8 cellular contexts compared by ENCODE assay signal in the genomic region with DNA sequence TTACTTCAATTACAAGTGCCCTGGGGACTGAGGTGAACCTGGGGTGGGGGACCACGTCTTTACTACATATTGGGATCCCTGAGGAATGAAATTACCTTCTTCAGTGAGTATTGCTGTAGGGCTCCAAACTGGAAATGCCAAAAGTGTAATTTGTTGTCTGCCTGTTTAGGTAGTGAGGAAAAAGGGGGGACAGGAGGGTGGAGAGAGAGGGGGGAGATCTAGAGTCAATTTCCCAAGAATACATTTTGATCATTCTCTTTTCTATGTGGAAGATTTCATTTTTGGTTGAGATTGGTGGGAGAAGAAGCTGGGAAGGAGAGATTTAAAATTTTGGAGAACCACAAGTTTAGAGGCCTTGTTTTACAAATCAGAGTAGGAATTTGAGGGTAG.
DNase-seq lines count a peak whose midpoint lies in the region; ATAC-seq, FAIRE-seq and TF ChIP-seq lines count a peak whose summit lies in the region.

No MANE protein-coding gene starts in this region.

- H3K9ac ChIP-seq in mucosa of rectum (ENCODE audit: low read depth in 1 of 2, low read length in 2 of 2): peak overlapping the region; percentile 95 to 97

- peaks cover 62% of the 10 kb centered on the region for H3K4me1 Mint-ChIP-seq in stimulated activated naive CD8-positive, alpha-beta T cell treated with anti-CD3 and anti-CD28 coated beads, Interleukin-15, Interleukin-2, amounts not matched to agents 100 ng/mL and 50 ng/mL, for 24 hours (ENCODE audit: low read depth)

- intact Hi-C loops in vagina (cut with DNase I): no loop called here

- no peaks in the 10 kb centered on the region for H3K27me3 ChIP-seq in bronchial epithelial cell (ENCODE audit: control insufficient read depth, insufficient read depth, low read length)
- no peaks in the 10 kb centered on the region for H3K27me3 ChIP-seq in mucosa of rectum (ENCODE audit: control insufficient read depth in 2 of 2, insufficient read depth in 2 of 2, low read length in 2 of 2)
- no peaks in the 10 kb centered on the region for H3K27me3 ChIP-seq in vagina

- no peaks in the 10 kb centered on the region for H3K9me3 ChIP-seq in mucosa of rectum (ENCODE audit: control insufficient read depth in 2 of 2, low read length in 2 of 2)
- H3K9me3 ChIP-seq in vagina: no peaks in the 10 kb centered on the region

- TF ChIP-seq POLR2A in vagina (IDR thresholded peaks at IDR 0.05): no peak

- H3K27ac ChIP-seq in mucosa of rectum (ENCODE audit: low read depth in 2 of 2, low read length in 2 of 2) (peak overlapping the region; percentile 91 to 96), vagina (peak overlapping the region; percentile 92)

- no peaks in the 10 kb centered on the region for H3K9me3 Mint-ChIP-seq in stimulated activated naive CD8-positive, alpha-beta T cell treated with anti-CD3 and anti-CD28 coated beads, Interleukin-15, Interleukin-2, amounts not matched to agents 100 ng/mL and 50 ng/mL, for 24 hours

- H3K36me3 ChIP-seq in bronchial epithelial cell (ENCODE audit: control insufficient read depth, insufficient read depth, low read length) (peaks cover 1% of the 10 kb centered on the region), mucosa of rectum (ENCODE audit: control insufficient read depth in 2 of 2, insufficient read depth in 2 of 2, low read length in 2 of 2) (no peaks in the 10 kb centered on the region), vagina (no peaks in the 10 kb centered on the region)

- peak overlapping the region; percentile 92 for H3K4me3 Mint-ChIP-seq in stimulated activated naive CD8-positive, alpha-beta T cell treated with anti-CD3 and anti-CD28 coated beads, Interleukin-15, Interleukin-2, amounts not matched to agents 100 ng/mL and 50 ng/mL, for 24 hours

- TF ChIP-seq CTCF in bronchial epithelial cell (IDR thresholded peaks at IDR 0.05; ENCODE audit: insufficient read depth, low read length, severe bottlenecking) (no peak), vagina (IDR thresholded peaks at IDR 0.05) (no peak)

- peak overlapping the region; percentile 85 for H3K27ac Mint-ChIP-seq in stimulated activated naive CD8-positive, alpha-beta T cell treated with anti-CD3 and anti-CD28 coated beads, Interleukin-15, Interleukin-2, amounts not matched to agents 100 ng/mL and 50 ng/mL, for 24 hours

- H3K4me3 ChIP-seq in bronchial epithelial cell (ENCODE audit: low read depth, low read length): peak overlapping the region; percentile 89
- H3K4me3 ChIP-seq in mucosa of rectum (ENCODE audit: low read length in 2 of 2): peak overlapping the region; percentile 71 to 99
- peak overlapping the region; percentile 52 to 68 for H3K4me3 ChIP-seq in vagina

- no peak for ATAC-seq in stimulated activated naive CD8-positive, alpha-beta T cell treated with anti-CD3 and anti-CD28 coated beads, Interleukin-15, Interleukin-2, amounts not matched to agents 100 U/mL and 50 U/mL, for 24 hours
- ATAC-seq in HG03135 (IDR thresholded peaks at IDR 0.05; ENCODE audit: unreplicated experiment) (no peak), GM21528 (IDR thresholded peaks at IDR 0.05; ENCODE audit: low FRiP score, unreplicated experiment) (no peak)

- DNase-seq in stimulated activated naive CD8-positive, alpha-beta T cell treated with anti-CD3 and anti-CD28 coated beads, Interleukin-15, Interleukin-2, amounts not matched to agents 100 U/mL and 50 U/mL, for 24 hours: no peak
- DNase-seq in bronchial epithelial cell (ENCODE audit: low read depth): no peak
- no peak for DNase-seq in vagina (ENCODE audit: extremely low spot score in 2 of 2)
- no peak for DNase-seq in superior temporal gyrus (ENCODE audit: extremely low spot score)

- no peaks in the 10 kb centered on the region for H3K27me3 Mint-ChIP-seq in stimulated activated naive CD8-positive, alpha-beta T cell treated with anti-CD3 and anti-CD28 coated beads, Interleukin-15, Interleukin-2, amounts not matched to agents 100 ng/mL and 50 ng/mL, for 24 hours

- H3K36me3 Mint-ChIP-seq in stimulated activated naive CD8-positive, alpha-beta T cell treated with anti-CD3 and anti-CD28 coated beads, Interleukin-15, Interleukin-2, amounts not matched to agents 100 ng/mL and 50 ng/mL, for 24 hours (ENCODE audit: low read depth): no peaks in the 10 kb centered on the region

- H3K4me1 ChIP-seq in mucosa of rectum (ENCODE audit: control insufficient read depth in 2 of 2, insufficient read depth in 2 of 2, low read length in 2 of 2): peaks cover 40 to 41% of the 10 kb centered on the region in 2 donors
- H3K4me1 ChIP-seq in vagina: peaks cover 58% of the 10 kb centered on the region

- no peak for FAIRE-seq in bronchial epithelial cell (lab: Jason Lieb, UNC)
